In the genomic region with DNA sequence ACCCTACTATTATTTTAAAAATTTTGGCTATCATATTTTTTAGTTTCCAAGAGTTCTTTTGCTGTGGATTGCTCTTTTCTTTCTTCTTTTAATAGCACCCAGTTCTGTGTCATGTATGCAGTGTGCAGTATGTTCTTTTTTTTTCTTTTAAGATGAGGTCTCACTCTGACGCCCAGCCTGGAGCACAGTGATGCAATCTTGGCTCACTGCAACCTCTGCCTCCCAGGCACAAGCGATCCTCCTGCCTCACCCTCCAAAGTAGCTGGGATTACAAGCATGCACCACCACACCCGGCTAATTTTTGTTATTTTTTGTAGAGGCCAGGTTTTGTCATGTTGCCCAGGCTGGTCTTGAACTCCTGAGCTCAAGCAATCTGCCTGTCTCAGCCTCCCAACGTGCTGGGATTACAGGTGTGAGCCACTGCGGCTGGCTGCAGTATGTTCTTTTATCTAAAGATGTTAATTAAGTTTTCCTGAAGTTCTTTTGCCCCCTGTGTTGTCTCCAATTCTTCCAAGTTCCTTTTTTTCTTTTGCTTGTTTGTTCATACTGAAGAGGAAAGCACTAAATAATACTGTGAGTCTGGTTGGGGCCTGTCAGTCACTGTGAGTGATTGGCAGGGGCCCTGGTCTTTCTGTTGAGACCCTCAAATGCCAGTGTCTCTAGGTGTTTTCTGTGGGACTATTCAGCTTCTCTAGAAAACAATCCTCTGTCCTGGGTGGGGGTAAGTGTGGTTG, we compare ENCODE assay signal across 1 cellular context.
TF ChIP-seq lines count a peak whose summit lies in the region.

No MANE protein-coding gene starts in this region.

TF ChIP-seq in K562, 482 proteins besides CTCF, POLR2A, EP300 and RAD21:
- TF ChIP-seq, protein P1, sequence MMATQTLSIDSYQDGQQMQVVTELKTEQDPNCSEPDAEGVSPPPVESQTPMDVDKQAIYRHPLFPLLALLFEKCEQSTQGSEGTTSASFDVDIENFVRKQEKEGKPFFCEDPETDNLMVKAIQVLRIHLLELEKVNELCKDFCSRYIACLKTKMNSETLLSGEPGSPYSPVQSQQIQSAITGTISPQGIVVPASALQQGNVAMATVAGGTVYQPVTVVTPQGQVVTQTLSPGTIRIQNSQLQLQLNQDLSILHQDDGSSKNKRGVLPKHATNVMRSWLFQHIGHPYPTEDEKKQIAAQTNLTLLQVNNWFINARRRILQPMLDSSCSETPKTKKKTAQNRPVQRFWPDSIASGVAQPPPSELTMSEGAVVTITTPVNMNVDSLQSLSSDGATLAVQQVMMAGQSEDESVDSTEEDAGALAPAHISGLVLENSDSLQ (IDR thresholded peaks at IDR 0.05) = peak; percentile 67
- no peak for TF ChIP-seq ZNF184 (CRISPR knock-in tag; IDR thresholded peaks at IDR 0.05)
- 0 out of 2 replicates have a peak, but pooled peaks have one; percentile 18 for TF ChIP-seq CEBPG (CRISPR knock-in tag; IDR thresholded peaks at IDR 0.05)
- TF ChIP-seq CEBPG (tag; conservative IDR thresholded peaks at IDR 0.05 in 1 of 2, IDR thresholded peaks at IDR 0.05 in 1 of 2) = peak; percentile 39 to 59; a peak in 1 of 4 replicates
- TF ChIP-seq ETS2 (tag; IDR thresholded peaks at IDR 0.05; ENCODE audit: borderline replicate concordance, poor library complexity, severe bottlenecking) = no peak
- TF ChIP-seq HDAC8 (tag; IDR thresholded peaks at IDR 0.05) = no peak
- TF ChIP-seq ZNF436 (CRISPR knock-in tag; IDR thresholded peaks at IDR 0.05) = no peak
- TF ChIP-seq, protein P2, sequence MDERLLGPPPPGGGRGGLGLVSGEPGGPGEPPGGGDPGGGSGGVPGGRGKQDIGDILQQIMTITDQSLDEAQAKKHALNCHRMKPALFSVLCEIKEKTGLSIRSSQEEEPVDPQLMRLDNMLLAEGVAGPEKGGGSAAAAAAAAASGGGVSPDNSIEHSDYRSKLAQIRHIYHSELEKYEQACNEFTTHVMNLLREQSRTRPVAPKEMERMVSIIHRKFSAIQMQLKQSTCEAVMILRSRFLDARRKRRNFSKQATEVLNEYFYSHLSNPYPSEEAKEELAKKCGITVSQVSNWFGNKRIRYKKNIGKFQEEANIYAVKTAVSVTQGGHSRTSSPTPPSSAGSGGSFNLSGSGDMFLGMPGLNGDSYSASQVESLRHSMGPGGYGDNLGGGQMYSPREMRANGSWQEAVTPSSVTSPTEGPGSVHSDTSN (CRISPR knock-in tag; IDR thresholded peaks at IDR 0.05; ENCODE audit: low read depth) = no peak
- TF ChIP-seq, protein P2 (tag; conservative IDR thresholded peaks at IDR 0.05; ENCODE audit: low read depth) = no peak
- TF ChIP-seq CCNT2 (IDR thresholded peaks at IDR 0.05; ENCODE audit: borderline replicate concordance, extremely low read depth, insufficient read length, low read depth, low read length) = no peak
- TF ChIP-seq, protein P3, sequence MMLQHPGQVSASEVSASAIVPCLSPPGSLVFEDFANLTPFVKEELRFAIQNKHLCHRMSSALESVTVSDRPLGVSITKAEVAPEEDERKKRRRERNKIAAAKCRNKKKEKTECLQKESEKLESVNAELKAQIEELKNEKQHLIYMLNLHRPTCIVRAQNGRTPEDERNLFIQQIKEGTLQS (IDR thresholded peaks at IDR 0.05) = peak; percentile 37; the same call in 1 of the 2 replicates
- TF ChIP-seq, protein P3 (CRISPR knock-in tag; conservative IDR thresholded peaks at IDR 0.05) = no peak
